Comparison of ENCODE assay signal across 1 cellular context in the genomic region with DNA sequence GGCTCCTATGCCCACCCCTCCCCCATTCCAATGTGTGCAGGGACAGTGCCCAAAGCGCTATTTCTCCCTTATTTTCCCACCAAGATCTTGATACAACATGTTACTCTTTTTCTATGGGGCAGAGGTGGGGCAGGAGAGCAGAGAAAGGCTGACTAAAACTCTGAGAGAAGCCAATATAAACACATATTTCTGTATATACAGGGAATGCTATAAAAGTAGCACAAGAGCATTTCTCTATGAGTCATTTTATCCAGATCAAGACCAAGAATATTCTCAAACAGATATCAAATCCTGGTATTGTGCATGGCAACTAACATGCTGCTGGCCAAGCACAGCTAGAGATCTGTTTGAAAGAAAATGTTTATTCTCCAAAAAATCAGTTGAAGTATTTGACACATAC.
TF ChIP-seq lines count a peak whose summit lies in the region.

No MANE protein-coding gene starts in this region.

TF ChIP-seq in GM12878, 131 proteins besides CTCF, POLR2A, EP300 and RAD21:
- TF ChIP-seq POU2F2 (IDR thresholded peaks at IDR 0.05; ENCODE audit: borderline replicate concordance, low read depth, low read length) = no peak
- TF ChIP-seq, protein P1, sequence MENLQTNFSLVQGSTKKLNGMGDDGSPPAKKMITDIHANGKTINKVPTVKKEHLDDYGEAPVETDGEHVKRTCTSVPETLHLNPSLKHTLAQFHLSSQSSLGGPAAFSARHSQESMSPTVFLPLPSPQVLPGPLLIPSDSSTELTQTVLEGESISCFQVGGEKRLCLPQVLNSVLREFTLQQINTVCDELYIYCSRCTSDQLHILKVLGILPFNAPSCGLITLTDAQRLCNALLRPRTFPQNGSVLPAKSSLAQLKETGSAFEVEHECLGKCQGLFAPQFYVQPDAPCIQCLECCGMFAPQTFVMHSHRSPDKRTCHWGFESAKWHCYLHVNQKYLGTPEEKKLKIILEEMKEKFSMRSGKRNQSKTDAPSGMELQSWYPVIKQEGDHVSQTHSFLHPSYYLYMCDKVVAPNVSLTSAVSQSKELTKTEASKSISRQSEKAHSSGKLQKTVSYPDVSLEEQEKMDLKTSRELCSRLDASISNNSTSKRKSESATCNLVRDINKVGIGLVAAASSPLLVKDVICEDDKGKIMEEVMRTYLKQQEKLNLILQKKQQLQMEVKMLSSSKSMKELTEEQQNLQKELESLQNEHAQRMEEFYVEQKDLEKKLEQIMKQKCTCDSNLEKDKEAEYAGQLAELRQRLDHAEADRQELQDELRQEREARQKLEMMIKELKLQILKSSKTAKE (IDR thresholded peaks at IDR 0.05; ENCODE audit: low read depth, poor library complexity, severe bottlenecking) = no peak
- TF ChIP-seq, protein P2, sequence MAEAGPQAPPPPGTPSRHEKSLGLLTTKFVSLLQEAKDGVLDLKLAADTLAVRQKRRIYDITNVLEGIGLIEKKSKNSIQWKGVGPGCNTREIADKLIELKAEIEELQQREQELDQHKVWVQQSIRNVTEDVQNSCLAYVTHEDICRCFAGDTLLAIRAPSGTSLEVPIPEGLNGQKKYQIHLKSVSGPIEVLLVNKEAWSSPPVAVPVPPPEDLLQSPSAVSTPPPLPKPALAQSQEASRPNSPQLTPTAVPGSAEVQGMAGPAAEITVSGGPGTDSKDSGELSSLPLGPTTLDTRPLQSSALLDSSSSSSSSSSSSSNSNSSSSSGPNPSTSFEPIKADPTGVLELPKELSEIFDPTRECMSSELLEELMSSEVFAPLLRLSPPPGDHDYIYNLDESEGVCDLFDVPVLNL (IDR thresholded peaks at IDR 0.05; ENCODE audit: low read depth, low read length) = no peak
- TF ChIP-seq, protein P3, sequence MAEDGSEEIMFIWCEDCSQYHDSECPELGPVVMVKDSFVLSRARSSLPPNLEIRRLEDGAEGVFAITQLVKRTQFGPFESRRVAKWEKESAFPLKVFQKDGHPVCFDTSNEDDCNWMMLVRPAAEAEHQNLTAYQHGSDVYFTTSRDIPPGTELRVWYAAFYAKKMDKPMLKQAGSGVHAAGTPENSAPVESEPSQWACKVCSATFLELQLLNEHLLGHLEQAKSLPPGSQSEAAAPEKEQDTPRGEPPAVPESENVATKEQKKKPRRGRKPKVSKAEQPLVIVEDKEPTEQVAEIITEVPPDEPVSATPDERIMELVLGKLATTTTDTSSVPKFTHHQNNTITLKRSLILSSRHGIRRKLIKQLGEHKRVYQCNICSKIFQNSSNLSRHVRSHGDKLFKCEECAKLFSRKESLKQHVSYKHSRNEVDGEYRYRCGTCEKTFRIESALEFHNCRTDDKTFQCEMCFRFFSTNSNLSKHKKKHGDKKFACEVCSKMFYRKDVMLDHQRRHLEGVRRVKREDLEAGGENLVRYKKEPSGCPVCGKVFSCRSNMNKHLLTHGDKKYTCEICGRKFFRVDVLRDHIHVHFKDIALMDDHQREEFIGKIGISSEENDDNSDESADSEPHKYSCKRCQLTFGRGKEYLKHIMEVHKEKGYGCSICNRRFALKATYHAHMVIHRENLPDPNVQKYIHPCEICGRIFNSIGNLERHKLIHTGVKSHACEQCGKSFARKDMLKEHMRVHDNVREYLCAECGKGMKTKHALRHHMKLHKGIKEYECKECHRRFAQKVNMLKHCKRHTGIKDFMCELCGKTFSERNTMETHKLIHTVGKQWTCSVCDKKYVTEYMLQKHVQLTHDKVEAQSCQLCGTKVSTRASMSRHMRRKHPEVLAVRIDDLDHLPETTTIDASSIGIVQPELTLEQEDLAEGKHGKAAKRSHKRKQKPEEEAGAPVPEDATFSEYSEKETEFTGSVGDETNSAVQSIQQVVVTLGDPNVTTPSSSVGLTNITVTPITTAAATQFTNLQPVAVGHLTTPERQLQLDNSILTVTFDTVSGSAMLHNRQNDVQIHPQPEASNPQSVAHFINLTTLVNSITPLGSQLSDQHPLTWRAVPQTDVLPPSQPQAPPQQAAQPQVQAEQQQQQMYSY (CRISPR knock-in tag; IDR thresholded peaks at IDR 0.05) = no peak
- TF ChIP-seq SP1 (IDR thresholded peaks at IDR 0.05; ENCODE audit: low read depth, low read length) = no peak
- TF ChIP-seq USF1 (IDR thresholded peaks at IDR 0.05; ENCODE audit: borderline replicate concordance, extremely low read length, insufficient read depth, low read depth, low read length) = no peak
